10 cellular contexts compared by ENCODE assay signal in the genomic region with DNA sequence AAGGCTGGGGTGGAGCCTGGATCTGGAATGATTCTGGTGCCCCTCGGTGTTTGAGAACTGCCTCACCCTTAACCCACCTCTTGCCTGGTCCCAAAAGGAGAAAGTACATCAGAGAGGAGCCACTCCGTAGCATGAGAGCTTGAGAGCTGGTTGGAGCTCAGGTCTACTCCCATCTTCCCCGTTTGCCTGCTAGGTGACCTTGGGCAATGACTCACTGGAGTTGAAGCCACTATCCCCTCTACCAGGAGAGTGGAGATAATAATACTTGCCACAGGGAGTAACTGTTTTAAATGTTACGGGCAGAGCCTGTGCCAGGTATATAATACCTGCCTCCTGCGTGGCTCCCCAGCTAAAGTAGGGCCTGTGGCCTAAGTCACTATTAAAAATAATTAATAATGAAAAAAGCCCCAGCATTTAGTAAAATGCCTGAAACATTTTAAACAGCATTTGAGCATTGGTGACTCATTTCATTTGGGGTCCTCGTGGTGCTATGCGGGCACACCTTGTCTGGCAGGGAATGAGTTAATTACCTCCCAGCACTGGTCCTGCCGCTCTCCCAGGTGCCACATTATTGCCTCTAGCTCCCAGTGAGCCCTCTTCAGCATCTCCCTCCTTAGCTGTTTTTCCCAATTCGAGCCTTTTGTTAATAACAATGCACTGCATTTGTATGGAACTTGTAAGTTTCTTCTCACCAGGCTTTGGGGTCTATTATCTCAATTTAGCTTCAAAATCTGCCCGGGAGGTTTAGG. TPM values are rescaled to one million over a fixed set of nuclear protein-coding genes. Genes with fewer than 3 reads are reported as not detected.
DNase-seq lines count a peak whose midpoint lies in the region; ATAC-seq, FAIRE-seq and TF ChIP-seq lines count a peak whose summit lies in the region.
"Had no signal": no experiment of that assay in that cellular context is flagged by ENCODE, and none has a peak within 500 bp of the region (broad histone marks: within the 10 kb centered on the region; RNA-seq: fewer than 3 reads in every experiment).

No MANE protein-coding gene starts in this region.

- peaks cover 3 to 25% of the 10 kb centered on the region in 2 experiments; a peak in 3 of 5 replicates for H3K27me3 ChIP-seq in HepG2 (ENCODE audit: control insufficient read depth in 1 of 2, insufficient read depth in 2 of 2, low read length in 2 of 2)
- no peaks in the 10 kb centered on the region for H3K27me3 ChIP-seq in right lobe of liver

- TF ChIP-seq CTCF in HepG2 (CRISPR knock-in tag; IDR thresholded peaks at IDR 0.05), result no peak
- no peak for TF ChIP-seq CTCF in right lobe of liver (IDR thresholded peaks at IDR 0.05)
- TF ChIP-seq CTCF in fibroblast of pulmonary artery (IDR thresholded peaks at IDR 0.05; ENCODE audit: low read length, missing control alignments), result no peak

- peaks cover 97% of the 10 kb centered on the region for H3K4me1 Mint-ChIP-seq in activated CD4-positive, alpha-beta memory T cell treated with anti-CD3 and anti-CD28 coated beads, Interleukin-2, amount 10 ng/mL, durations not matched to agents 7 days and 5 days

- H3K36me3 Mint-ChIP-seq in activated CD4-positive, alpha-beta memory T cell treated with anti-CD3 and anti-CD28 coated beads, Interleukin-2, amount 10 ng/mL, durations not matched to agents 7 days and 5 days (ENCODE audit: low read depth), result peaks cover 89% of the 10 kb centered on the region

- no peak for TF ChIP-seq RAD21 in HepG2 (CRISPR knock-in tag; IDR thresholded peaks at IDR 0.05)

- H3K27ac Mint-ChIP-seq in activated CD4-positive, alpha-beta memory T cell treated with anti-CD3 and anti-CD28 coated beads, Interleukin-2, amount 10 ng/mL, durations not matched to agents 7 days and 5 days, result peak overlapping the region; percentile 100

- no peaks in the 10 kb centered on the region for H3K79me2 ChIP-seq in HepG2 (ENCODE audit: insufficient read depth, low read length)

- no peaks in the 10 kb centered on the region for H3K27me3 Mint-ChIP-seq in activated CD4-positive, alpha-beta memory T cell treated with anti-CD3 and anti-CD28 coated beads, Interleukin-2, amount 10 ng/mL, durations not matched to agents 7 days and 5 days
- H3K27me3 Mint-ChIP-seq: central memory CD8-positive, alpha-beta T cell had no signal

- no peaks in the 10 kb centered on the region for H3K9me3 Mint-ChIP-seq in activated CD4-positive, alpha-beta memory T cell treated with anti-CD3 and anti-CD28 coated beads, Interleukin-2, amount 10 ng/mL, durations not matched to agents 7 days and 5 days
- H3K9me3 Mint-ChIP-seq: central memory CD8-positive, alpha-beta T cell had no signal

- H3K4me3 Mint-ChIP-seq in activated CD4-positive, alpha-beta memory T cell treated with anti-CD3 and anti-CD28 coated beads, Interleukin-2, amount 10 ng/mL, durations not matched to agents 7 days and 5 days, result no peak overlapping the region
- H3K4me3 Mint-ChIP-seq: central memory CD8-positive, alpha-beta T cell had no signal

- DNase-seq in HepG2 (ENCODE audit: low spot score) (peak; percentile 22), right lobe of liver (no peak), fibroblast of pulmonary artery (ENCODE audit: low read depth) (peak; percentile 33), urothelium cell line (ENCODE audit: low spot score) (peak; percentile 70), NOMO-1 treated with dmso at 0.1 percent for 144 hours (lab: John Stamatoyannopoulos, UW; ENCODE audit: unreplicated experiment) (no peak), DMS79 treated with DMSO at 0.1 percent for 48 hours (lab: John Stamatoyannopoulos, UW) (no peak)
- no peak for DNase-seq in activated CD4-positive, alpha-beta memory T cell treated with anti-CD3 and anti-CD28 coated beads, Interleukin-2, amount 10 ng/mL, durations not matched to agents 7 days and 5 days
- DNase-seq: NCI-H1092 had no signal

- 31% methylated on average over 8 of the region's 10 CpGs for WGBS in HepG2 (ENCODE audit: low lambda C conversion rate)
- WGBS in right lobe of liver (ENCODE audit: insufficient coverage, low coverage, low lambda C conversion rate, missing lambda C conversion rate), result 49% methylated on average over 5 of the region's 10 CpGs

- peak; percentile 33; the same call in 2 of the 3 replicates for ATAC-seq in HepG2
- no peak for ATAC-seq in right lobe of liver
- no peak for ATAC-seq in GM18517 (IDR thresholded peaks at IDR 0.05; ENCODE audit: unreplicated experiment)

- peak overlapping the region; percentile 12; the same call in 1 of the 2 replicates for H3K4me2 ChIP-seq in HepG2 (ENCODE audit: low read depth, low read length)

- H3K9ac ChIP-seq in HepG2 (ENCODE audit: insufficient read depth, low read depth, low read length), result no peak overlapping the region

- TF ChIP-seq EP300 in HepG2 (IDR thresholded peaks at IDR 0.05; ENCODE audit: low read depth in 2 of 2, low read length in 2 of 2) (no peak), HepG2 (CRISPR knock-in tag; IDR thresholded peaks at IDR 0.05; ENCODE audit: borderline replicate concordance) (no peak)

- CTCF ChIA-PET in HepG2 (lab: Yijun Ruan, JAX; ENCODE audit: low intra/inter-chr PET ratio, low total read pairs), result no interaction called here
- CTCF ChIA-PET in activated CD4-positive, alpha-beta memory T cell treated with anti-CD3 and anti-CD28 coated beads, Interleukin-2, amount 10 ng/mL, durations not matched to agents 7 days and 5 days (lab: Charles Lee), result interaction anchor here (1.4 to 2.9 kb wide), 2 partner anchors 11 to 37 kb away, joined by 7 to 11 read pairs; no protein-coding TSS in a partner anchor

- in situ Hi-C loops in HepG2 (cut with HindIII; ENCODE audit: extremely low pct_ligation_motif_present, low pct_unique_long_range_greater_than_20kb), result no loop called here

- H3K4me3 ChIP-seq in HepG2 (replicated peaks in 1 of 3; ENCODE audit: insufficient read depth in 1 of 3, low read depth in 2 of 3, low read length in 3 of 3) (no peak overlapping the region), right lobe of liver (no peak overlapping the region), fibroblast of pulmonary artery (replicated peaks; ENCODE audit: low read depth, low read length) (no peak overlapping the region)

- intact Hi-C loops in HepG2 (cut with micrococcal nuclease; ENCODE audit: unreplicated experiment) (no loop called here), right lobe of liver (cut with DNase I) (no loop called here)

- H3K36me3 ChIP-seq in HepG2 (replicated peaks in 1 of 2; ENCODE audit: control insufficient read depth in 1 of 2, insufficient read depth in 2 of 2, low read length in 2 of 2) (no peaks in the 10 kb centered on the region), right lobe of liver (no peaks in the 10 kb centered on the region)

- H3K9me3 ChIP-seq in HepG2 (ENCODE audit: low read length) (no peaks in the 10 kb centered on the region), right lobe of liver (no peaks in the 10 kb centered on the region)

- POLR2A ChIA-PET in HepG2 (lab: Yijun Ruan, JAX), result no interaction called here
- POLR2A ChIA-PET in activated CD4-positive, alpha-beta memory T cell treated with anti-CD3 and anti-CD28 coated beads, Interleukin-2, amount 10 ng/mL, durations not matched to agents 7 days and 5 days (lab: Charles Lee), result interaction anchor here (1.2 to 1.5 kb wide), 4 partner anchors 37 to 181 kb away, joined by 3 to 6 read pairs (median 4); partner anchors contain the start of gene MFNG

- no peak for FAIRE-seq in HepG2 (lab: Jason Lieb, UNC)
- peak; percentile 27 for FAIRE-seq in urothelium cell line (lab: Jason Lieb, UNC)

- H3K4me1 ChIP-seq in HepG2 (ENCODE audit: insufficient read depth, low read length) (peaks cover 28% of the 10 kb centered on the region; the same call in 1 of the 2 replicates), right lobe of liver (peaks cover 0 to 8% (median 0%) of the 10 kb centered on the region in 4 donors)

- H4K20me1 ChIP-seq in HepG2 (ENCODE audit: insufficient read depth, low read length), result no peaks in the 10 kb centered on the region

- no TSS peak for BruUV-seq in HepG2 (replicated peaks; lab: Mats Ljungman, UMichigan)

- H2AFZ ChIP-seq in HepG2 (ENCODE audit: low read length), result no peak overlapping the region

- TF ChIP-seq POLR2A in HepG2 (IDR thresholded peaks at IDR 0.05; ENCODE audit: insufficient read depth in 1 of 2, low read depth in 2 of 2, low read length in 2 of 2) (no peak), right lobe of liver (IDR thresholded peaks at IDR 0.05) (no peak)

- no peak overlapping the region for H3K27ac ChIP-seq in HepG2 (ENCODE audit: extremely low read length, insufficient read depth, low read length)
- H3K27ac ChIP-seq in right lobe of liver, result no peak overlapping the region

TF ChIP-seq in HepG2, 621 proteins besides CTCF, POLR2A, EP300 and RAD21 (continues in another document):
- TF ChIP-seq KLF15 (CRISPR knock-in tag; IDR thresholded peaks at IDR 0.05; ENCODE audit: borderline replicate concordance) (no peak), ESRRA (CRISPR knock-in tag; IDR thresholded peaks at IDR 0.05; ENCODE audit: low read depth) (0 out of 2 replicates have a peak, but pooled peaks have one; percentile 36), RFXANK (CRISPR knock-in tag; IDR thresholded peaks at IDR 0.05) (no peak)

RNA-seq across cellular contexts. Expression of gene CYTH4, which starts 22.5 kb away (rescaled TPM):
- not detected in 2 replicates for total RNA-seq in HepG2 (2016; rRNA removed; fragmentation: Illumina TruSeq; extraction: Trizol)
- not detected in 2 replicates for total RNA-seq in HepG2 (2016; cell fraction: cytosol; rRNA removed; fragmentation: Illumina TruSeq; extraction: Trizol; ENCODE audit: low read depth)
- not detected in 2 replicates for total RNA-seq in HepG2 (2016; cell fraction: insoluble cytoplasmic fraction; rRNA removed; fragmentation: Illumina TruSeq; extraction: Trizol)
- not detected in 2 replicates for total RNA-seq in HepG2 (2016; cell fraction: membrane; rRNA removed; fragmentation: Illumina TruSeq; extraction: Trizol)
- total RNA-seq in HepG2 (2016; cell fraction: nucleus; rRNA removed; fragmentation: Illumina TruSeq; extraction: Trizol), result not detected in 2 replicates
- polyA plus RNA-seq in HepG2 (2011; rRNA removed), result not detected in 2 replicates
- polyA plus RNA-seq in HepG2 (2011; cell fraction: cytosol; rRNA removed), result 0.01 and 0.03 TPM in 2 replicates
- polyA plus RNA-seq in HepG2 (2011; cell fraction: nucleus; rRNA removed), result 0.05 and 0.11 TPM in 2 replicates
- not detected in 2 replicates for polyA plus RNA-seq in HepG2 (2012)
- polyA plus RNA-seq in HepG2 (2016; cell fraction: cytosol; fragmentation: Illumina TruSeq; extraction: Trizol; ENCODE audit: low read depth), result not detected in 2 replicates
- polyA plus RNA-seq in HepG2 (2016; cell fraction: insoluble cytoplasmic fraction; fragmentation: Illumina TruSeq; extraction: Trizol; ENCODE audit: low read depth), result not detected in 2 replicates
- polyA plus RNA-seq in HepG2 (2016; cell fraction: membrane; fragmentation: Illumina TruSeq; extraction: Trizol; ENCODE audit: low read depth), result not detected in 2 replicates
- not detected in 2 replicates for polyA plus RNA-seq in HepG2 (2016; cell fraction: nucleus; fragmentation: Illumina TruSeq; extraction: Trizol; ENCODE audit: insufficient read depth, low read depth)
- not detected in 2 replicates for polyA minus RNA-seq in HepG2 (2011; rRNA and poly(A)+ RNA removed; ENCODE audit: low replicate concordance)
- not detected in 2 replicates for polyA minus RNA-seq in HepG2 (2011; cell fraction: cytosol; rRNA and poly(A)+ RNA removed)
- polyA minus RNA-seq in HepG2 (2011; cell fraction: nucleus; rRNA and poly(A)+ RNA removed), result not detected in 2 replicates
- 10 to 100 TPM in 1 of 6 experiments, 1 to 10 TPM in 5; 2.9 to 12.8 (median 4.0) TPM for total RNA-seq in right lobe of liver
- 100 to 1,000 TPM; 114 to 126 TPM for total RNA-seq in activated CD4-positive, alpha-beta memory T cell treated with anti-CD3 and anti-CD28 coated beads, Interleukin-2, amount 10 ng/mL, durations not matched to agents 7 days and 5 days

Comparison
In these comparisons a context has a peak if more than half of its experiments do, and no peak if none do; other contexts are left out.
1. DNase-seq: peak in HepG2 (single experiment), fibroblast of pulmonary artery (single experiment) and urothelium cell line (single experiment); none in right lobe of liver (0 of 3), activated CD4-positive, alpha-beta memory T cell treated with anti-CD3 and anti-CD28 coated beads, Interleukin-2, amount 10 ng/mL, durations not matched to agents 7 days and 5 days (single experiment), NOMO-1 treated with dmso at 0.1 percent for 144 hours (single experiment) and DMS79 treated with DMSO at 0.1 percent for 48 hours (single experiment).
2. RNA of gene CYTH4, which starts 22.5 kb away (total RNA-seq): 114 to 126 TPM in activated CD4-positive, alpha-beta memory T cell treated with anti-CD3 and anti-CD28 coated beads, Interleukin-2, amount 10 ng/mL, durations not matched to agents 7 days and 5 days; 2.9 to 12.8 TPM in right lobe of liver and not detected in HepG2; every median in the first group is over 4 times any median in the second.